In genomic region chr12:31331242-31331641, GRCh38 we compare ENCODE assay signal across 21 cellular contexts.
"Had no signal": no experiment of that assay in that cellular context is flagged by ENCODE, and none has a peak within 500 bp of the region (broad histone marks: within the 10 kb centered on the region; RNA-seq: fewer than 3 reads in every experiment).

No MANE protein-coding gene starts in this region.

- H3K36me3 ChIP-seq: cardiac muscle cell, esophagus squamous epithelium, left ventricle myocardium inferior, tibial artery, uterus had no signal

- H3K4me3 ChIP-seq: cardiac muscle cell, esophagus squamous epithelium, left ventricle myocardium inferior, tibial artery, uterus had no signal

- H3K27me3 Mint-ChIP-seq: activated naive CD8-positive, alpha-beta T cell treated with anti-CD3 and anti-CD28 coated beads for 36 hours; effector memory CD8-positive, alpha-beta T cell had no signal

- H3K27ac Mint-ChIP-seq: activated naive CD8-positive, alpha-beta T cell treated with anti-CD3 and anti-CD28 coated beads for 36 hours; activated T-helper 1 cell treated with anti-CD3 and anti-CD28 coated beads, Interleukin-12 subunit alpha, Interleukin-12 subunit beta, Interleukin-2, Interleukin-4 antibody, amounts not matched to agents 30 ng/mL and 10 ng/mL and 1 ng/mL, durations not matched to agents 14 hours and 24 hours and 36 hours; effector memory CD8-positive, alpha-beta T cell; immature natural killer cell had no signal

- H3K4me3 Mint-ChIP-seq: activated naive CD8-positive, alpha-beta T cell treated with anti-CD3 and anti-CD28 coated beads for 36 hours; activated T-helper 1 cell treated with anti-CD3 and anti-CD28 coated beads, Interleukin-12 subunit alpha, Interleukin-12 subunit beta, Interleukin-2, Interleukin-4 antibody, amounts not matched to agents 30 ng/mL and 10 ng/mL and 1 ng/mL, durations not matched to agents 14 hours and 24 hours and 36 hours; effector memory CD8-positive, alpha-beta T cell; immature natural killer cell had no signal

- H3K36me3 Mint-ChIP-seq: activated naive CD8-positive, alpha-beta T cell treated with anti-CD3 and anti-CD28 coated beads for 36 hours; immature natural killer cell had no signal

- H3K27me3 ChIP-seq: cardiac muscle cell, esophagus squamous epithelium, tibial artery, uterus had no signal

- DNase-seq: activated CD4-positive, alpha-beta T cell treated with anti-CD3 and anti-CD28 coated beads, Interleukin-2, amount 50 U/mL, for 4 hours; activated naive CD8-positive, alpha-beta T cell treated with anti-CD3 and anti-CD28 coated beads for 36 hours; amniotic stem cell; effector memory CD8-positive, alpha-beta T cell; esophagus squamous epithelium; immature natural killer cell; kidney glomerular epithelial cell; left ventricle myocardium inferior; mammary epithelial cell; occipital lobe; posterior cingulate gyrus; retina; stimulated activated CD4-positive, alpha-beta T cell treated with anti-CD3 and anti-CD28 coated beads, Interleukin-1b, Interleukin-23, amount 100 ng/mL, for 48 hours; stimulated activated CD8-positive, alpha-beta memory T cell treated with anti-CD3 and anti-CD28 coated beads, Interleukin-4, amount 100 ng/mL, for 48 hours; stimulated activated naive CD8-positive, alpha-beta T cell treated with anti-CD3 and anti-CD28 coated beads, Interleukin-15, Interleukin-2, amounts not matched to agents 100 U/mL and 50 U/mL, for 24 hours; substantia nigra; tibial artery; uterus had no signal

- H3K27ac ChIP-seq: cardiac muscle cell, esophagus squamous epithelium, left ventricle myocardium inferior, tibial artery, uterus, VCaP had no signal

- H3K9me3 Mint-ChIP-seq: activated naive CD8-positive, alpha-beta T cell treated with anti-CD3 and anti-CD28 coated beads for 36 hours; activated T-helper 1 cell treated with anti-CD3 and anti-CD28 coated beads, Interleukin-12 subunit alpha, Interleukin-12 subunit beta, Interleukin-2, Interleukin-4 antibody, amounts not matched to agents 30 ng/mL and 10 ng/mL and 1 ng/mL, durations not matched to agents 14 hours and 24 hours and 36 hours; effector memory CD8-positive, alpha-beta T cell; immature natural killer cell had no signal

- ATAC-seq: effector memory CD8-positive, alpha-beta T cell; stimulated activated naive CD8-positive, alpha-beta T cell treated with anti-CD3 and anti-CD28 coated beads, Interleukin-15, Interleukin-2, amounts not matched to agents 100 U/mL and 50 U/mL, for 24 hours had no signal

- H3K9me3 ChIP-seq: esophagus squamous epithelium, left ventricle myocardium inferior, tibial artery, uterus had no signal
